9 cellular contexts compared by ENCODE assay signal in the genomic region with DNA sequence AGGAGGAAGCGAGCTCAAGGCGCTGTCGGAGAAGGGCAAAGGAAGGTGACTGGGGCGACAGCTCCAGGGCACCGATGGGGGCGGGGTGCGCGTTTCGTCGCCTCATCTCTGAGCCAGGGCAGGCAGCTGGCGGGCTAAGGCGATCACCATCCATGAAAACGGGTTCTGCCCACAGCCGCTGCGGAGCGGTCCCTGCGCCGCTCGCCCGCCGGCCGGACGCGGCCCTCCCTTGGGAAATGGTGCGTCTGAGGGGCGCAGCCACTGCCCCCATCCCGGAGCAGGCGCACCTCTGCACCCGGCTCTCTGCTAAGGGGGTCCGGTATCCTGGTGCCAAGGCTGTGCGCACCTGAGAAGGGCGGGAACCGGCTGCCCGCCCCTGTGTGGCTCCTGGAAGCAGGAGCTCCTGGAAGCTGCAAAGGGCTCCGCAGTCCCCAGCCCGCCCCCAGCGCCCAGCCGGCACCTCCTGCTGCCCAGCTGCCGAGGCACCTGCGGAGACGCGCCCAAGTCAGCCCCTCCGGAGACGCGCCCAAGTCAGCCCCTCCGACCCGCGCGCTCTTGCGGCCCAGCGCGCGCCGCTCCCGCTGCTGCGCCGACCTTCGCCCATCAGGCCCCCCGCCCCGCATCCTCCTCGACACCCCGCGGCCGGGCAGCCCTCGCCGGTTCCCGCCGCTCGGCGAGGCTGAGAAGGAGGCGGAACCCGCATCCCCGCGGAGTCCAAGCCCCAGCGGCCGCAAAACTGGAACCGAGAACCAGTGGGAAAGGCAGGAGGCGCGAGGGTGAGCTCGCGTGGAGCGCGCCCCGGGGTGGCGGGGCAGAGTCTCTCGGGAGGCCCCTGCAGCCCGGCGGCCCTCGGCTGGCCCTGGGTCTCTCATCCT. TPM values are rescaled to one million over a fixed set of nuclear protein-coding genes. Genes with fewer than 3 reads are reported as not detected.
DNase-seq lines count a peak whose midpoint lies in the region; ATAC-seq and TF ChIP-seq lines count a peak whose summit lies in the region.
"Had no signal": no experiment of that assay in that cellular context is flagged by ENCODE, and none has a peak within 500 bp of the region (broad histone marks: within the 10 kb centered on the region; RNA-seq: fewer than 3 reads in every experiment).

No MANE protein-coding gene starts in this region.

- POLR2A ChIA-PET in activated CD8-positive, alpha-beta T cell treated with anti-CD3 and anti-CD28 coated beads for 36 hours (lab: Charles Lee) = no interaction called here

- peak; percentile 22 for ATAC-seq in activated CD8-positive, alpha-beta T cell treated with anti-CD3 and anti-CD28 coated beads for 36 hours
- ATAC-seq in stimulated activated naive CD8-positive, alpha-beta T cell treated with anti-CD3 and anti-CD28 coated beads, Interleukin-15, amount 100 ng/mL, for 72 hours = peak; percentile 25
- ATAC-seq in omental fat pad (ENCODE audit: low FRiP score) (no peak), GM19328 (IDR thresholded peaks at IDR 0.05; ENCODE audit: unreplicated experiment) (no peak), GM19035 (IDR thresholded peaks at IDR 0.05; ENCODE audit: unreplicated experiment) (no peak)

- DNase-seq in activated CD8-positive, alpha-beta memory T cell treated with anti-CD3 and anti-CD28 coated beads, Interleukin-2, amount 50 U/mL, for 48 hours = peak; percentile 55
- DNase-seq in activated CD8-positive, alpha-beta memory T cell treated with anti-CD3 and anti-CD28 coated beads, Interleukin-2, amount 50 U/mL, for 4 hours = no peak
- DNase-seq in activated CD8-positive, alpha-beta T cell treated with anti-CD3 and anti-CD28 coated beads for 36 hours = peak; percentile 4
- DNase-seq in stimulated activated naive CD8-positive, alpha-beta T cell treated with anti-CD3 and anti-CD28 coated beads, Interleukin-15, amount 100 ng/mL, for 72 hours = peak in 1 of 2 donors; percentile 8
- DNase-seq in omental fat pad (ENCODE audit: low spot score) = no peak
- DNase-seq: DND-41 had no signal

- CTCF ChIA-PET in activated CD8-positive, alpha-beta T cell treated with anti-CD3 and anti-CD28 coated beads for 36 hours (lab: Charles Lee) = interaction anchor here (0.7 to 1.0 kb wide), 2 partner anchors 83 to 88 kb away, joined by 3 read pairs; no protein-coding TSS in a partner anchor

- H3K27me3 Mint-ChIP-seq in activated CD8-positive, alpha-beta T cell treated with anti-CD3 and anti-CD28 coated beads for 36 hours = peaks cover 53% of the 10 kb centered on the region
- peaks cover 83% of the 10 kb centered on the region for H3K27me3 Mint-ChIP-seq in stimulated activated naive CD8-positive, alpha-beta T cell treated with anti-CD3 and anti-CD28 coated beads, Interleukin-15, amount 100 ng/mL, for 72 hours

- peak overlapping the region; percentile 23 for H3K4me3 Mint-ChIP-seq in activated CD8-positive, alpha-beta T cell treated with anti-CD3 and anti-CD28 coated beads for 36 hours
- peak overlapping the region; percentile 81 to 85 for H3K4me3 Mint-ChIP-seq in stimulated activated naive CD8-positive, alpha-beta T cell treated with anti-CD3 and anti-CD28 coated beads, Interleukin-15, amount 100 ng/mL, for 72 hours

- no peaks in the 10 kb centered on the region for H3K36me3 Mint-ChIP-seq in activated CD8-positive, alpha-beta T cell treated with anti-CD3 and anti-CD28 coated beads for 36 hours (ENCODE audit: low read depth)

- no peaks in the 10 kb centered on the region for H3K9me3 Mint-ChIP-seq in activated CD8-positive, alpha-beta T cell treated with anti-CD3 and anti-CD28 coated beads for 36 hours
- no peaks in the 10 kb centered on the region for H3K9me3 Mint-ChIP-seq in stimulated activated naive CD8-positive, alpha-beta T cell treated with anti-CD3 and anti-CD28 coated beads, Interleukin-15, amount 100 ng/mL, for 72 hours

- H3K27ac Mint-ChIP-seq in activated CD8-positive, alpha-beta T cell treated with anti-CD3 and anti-CD28 coated beads for 36 hours = no peak overlapping the region
- H3K27ac Mint-ChIP-seq in stimulated activated naive CD8-positive, alpha-beta T cell treated with anti-CD3 and anti-CD28 coated beads, Interleukin-15, amount 100 ng/mL, for 72 hours = no peak overlapping the region

- no peak for TF ChIP-seq CTCF in activated CD8-positive, alpha-beta T cell treated with anti-CD3 and anti-CD28 coated beads for 36 hours (IDR thresholded peaks at IDR 0.05)
- TF ChIP-seq CTCF in omental fat pad (IDR thresholded peaks at IDR 0.05) = no peak

- intact Hi-C loops in activated CD8-positive, alpha-beta T cell treated with anti-CD3 and anti-CD28 coated beads for 36 hours (cut with micrococcal nuclease) = no loop called here

- H3K4me1 Mint-ChIP-seq in activated CD8-positive, alpha-beta T cell treated with anti-CD3 and anti-CD28 coated beads for 36 hours (ENCODE audit: low read depth) = peaks cover 2% of the 10 kb centered on the region
- H3K4me1 Mint-ChIP-seq in stimulated activated naive CD8-positive, alpha-beta T cell treated with anti-CD3 and anti-CD28 coated beads, Interleukin-15, amount 100 ng/mL, for 72 hours = peaks cover 10% of the 10 kb centered on the region

- H3K4me3 ChIP-seq in iPS-18c (ENCODE audit: insufficient read depth, low read depth, low read length) = peak overlapping the region; percentile 62

- peaks cover 3% of the 10 kb centered on the region for H3K9me3 ChIP-seq in iPS-18c (ENCODE audit: control insufficient read depth, insufficient read depth, low read length)

RNA-seq across cellular contexts. Expression of a gene that starts 0.8 kb away (rescaled TPM):
- total RNA-seq in activated CD8-positive, alpha-beta T cell treated with anti-CD3 and anti-CD28 coated beads for 36 hours = not detected
- not detected for total RNA-seq in omental fat pad

Comparison
In these comparisons a context has a peak if more than half of its experiments do, and no peak if none do; other contexts are left out.
1. DNase-seq: peak in activated CD8-positive, alpha-beta memory T cell treated with anti-CD3 and anti-CD28 coated beads, Interleukin-2, amount 50 U/mL, for 48 hours (single experiment) and activated CD8-positive, alpha-beta T cell treated with anti-CD3 and anti-CD28 coated beads for 36 hours (single experiment); none in activated CD8-positive, alpha-beta memory T cell treated with anti-CD3 and anti-CD28 coated beads, Interleukin-2, amount 50 U/mL, for 4 hours (single experiment) and omental fat pad (single experiment).
2. ATAC-seq: peak in activated CD8-positive, alpha-beta T cell treated with anti-CD3 and anti-CD28 coated beads for 36 hours (single experiment) and stimulated activated naive CD8-positive, alpha-beta T cell treated with anti-CD3 and anti-CD28 coated beads, Interleukin-15, amount 100 ng/mL, for 72 hours (single experiment); none in omental fat pad (single experiment), GM19328 (single experiment) and GM19035 (single experiment).